In the genomic region with DNA sequence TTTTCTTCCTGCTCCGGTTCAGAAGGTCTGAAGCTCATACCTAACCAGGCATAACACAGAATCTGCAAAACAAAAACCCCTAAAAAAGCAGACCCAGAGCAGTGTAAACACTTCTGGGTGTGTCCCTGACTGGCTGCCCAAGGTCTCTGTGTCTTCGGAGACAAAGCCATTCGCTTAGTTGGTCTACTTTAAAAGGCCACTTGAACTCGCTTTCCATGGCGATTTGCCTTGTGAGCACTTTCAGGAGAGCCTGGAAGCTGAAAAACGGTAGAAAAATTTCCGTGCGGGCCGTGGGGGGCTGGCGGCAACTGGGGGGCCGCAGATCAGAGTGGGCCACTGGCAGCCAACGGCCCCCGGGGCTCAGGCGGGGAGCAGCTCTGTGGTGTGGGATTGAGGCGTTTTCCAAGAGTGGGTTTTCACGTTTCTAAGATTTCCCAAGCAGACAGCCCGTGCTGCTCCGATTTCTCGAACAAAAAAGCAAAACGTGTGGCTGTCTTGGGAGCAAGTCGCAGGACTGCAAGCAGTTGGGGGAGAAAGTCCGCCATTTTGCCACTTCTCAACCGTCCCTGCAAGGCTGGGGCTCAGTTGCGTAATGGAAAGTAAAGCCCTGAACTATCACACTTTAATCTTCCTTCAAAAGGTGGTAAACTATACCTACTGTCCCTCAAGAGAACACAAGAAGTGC, we compare ENCODE assay signal across 8 cellular contexts. TPM values are rescaled to one million over a fixed set of nuclear protein-coding genes. Genes with fewer than 3 reads are reported as not detected.
A peak's percentile ranks its signal among the peaks of the same experiment; 100 is the strongest.
DNase-seq lines count a peak whose midpoint lies in the region; ATAC-seq and TF ChIP-seq lines count a peak whose summit lies in the region.

No MANE protein-coding gene starts in this region.

- POLR2A ChIA-PET in GM10248 (lab: Yijun Ruan, JAX), result interaction anchor here (0.6 to 25.7 kb wide), 33 partner anchors 8 to 720 kb away, joined by 3 to 620 read pairs (median 6); a partner anchor contains a TSS

- TF ChIP-seq CTCF in GM10248 (IDR thresholded peaks at IDR 0.05; ENCODE audit: control extremely low read depth, extremely low read depth, low read depth, missing control alignments) (no peak), thoracic aorta (IDR thresholded peaks at IDR 0.05) (no peak)

- H3K9me3 ChIP-seq in thoracic aorta, result no peaks in the 10 kb centered on the region

- H3K27ac Mint-ChIP-seq in activated CD4-positive, alpha-beta T cell treated with anti-CD3 and anti-CD28 coated beads, Interleukin-2, amount 10 ng/mL, durations not matched to agents 24 days and 14 days, result no peak overlapping the region
- no peak overlapping the region for H3K27ac Mint-ChIP-seq in effector memory CD8-positive, alpha-beta T cell

- CTCF ChIA-PET in GM10248 (lab: Yijun Ruan, JAX), result interaction anchor here (0.9 to 6.8 kb wide), 14 partner anchors 9 to 112 kb away, joined by 3 to 56 read pairs (median 6); a partner anchor contains a TSS

- H3K4me3 Mint-ChIP-seq in activated CD4-positive, alpha-beta T cell treated with anti-CD3 and anti-CD28 coated beads, Interleukin-2, amount 10 ng/mL, durations not matched to agents 24 days and 14 days, result no peak overlapping the region
- no peak overlapping the region for H3K4me3 Mint-ChIP-seq in effector memory CD8-positive, alpha-beta T cell

- peak overlapping the region; percentile 89 for H3K4me3 ChIP-seq in thoracic aorta

- H3K27ac ChIP-seq in thoracic aorta, result peak overlapping the region; percentile 99

- peaks cover 34 to 44% of the 10 kb centered on the region in 2 donors for H3K4me1 ChIP-seq in thoracic aorta (ENCODE audit: control insufficient read depth in 1 of 2, low read depth in 2 of 2)

- H3K36me3 ChIP-seq in thoracic aorta, result peaks cover 22% of the 10 kb centered on the region

- peak; percentile 18 for ATAC-seq in effector memory CD8-positive, alpha-beta T cell (replicated peaks)
- ATAC-seq in thoracic aorta (ENCODE audit: insufficient number of reproducible peaks, low FRiP score, low read depth) (no peak), HG02884 (IDR thresholded peaks at IDR 0.05; ENCODE audit: unreplicated experiment) (no peak), HG03342 (IDR thresholded peaks at IDR 0.05; ENCODE audit: unreplicated experiment) (no peak)

- peaks cover 3% of the 10 kb centered on the region for H3K36me3 Mint-ChIP-seq in activated CD4-positive, alpha-beta T cell treated with anti-CD3 and anti-CD28 coated beads, Interleukin-2, amount 10 ng/mL, durations not matched to agents 24 days and 14 days (ENCODE audit: low read depth)
- H3K36me3 Mint-ChIP-seq in effector memory CD8-positive, alpha-beta T cell (ENCODE audit: insufficient read depth), result no peaks in the 10 kb centered on the region

- H3K27me3 Mint-ChIP-seq in activated CD4-positive, alpha-beta T cell treated with anti-CD3 and anti-CD28 coated beads, Interleukin-2, amount 10 ng/mL, durations not matched to agents 24 days and 14 days, result no peaks in the 10 kb centered on the region
- H3K27me3 Mint-ChIP-seq in effector memory CD8-positive, alpha-beta T cell, result no peaks in the 10 kb centered on the region

- no peaks in the 10 kb centered on the region for H3K27me3 ChIP-seq in thoracic aorta (replicated peaks; ENCODE audit: insufficient read depth)

- DNase-seq in GM10248 (ENCODE audit: extremely low spot score) (peak; percentile 38), NCI-H2029 (lab: John Stamatoyannopoulos, UW) (peak; percentile 60), myocyte (ENCODE audit: low read depth) (peak; percentile 74), thoracic aorta (ENCODE audit: low spot score) (no peak)
- peak; percentile 90 for DNase-seq in activated CD4-positive, alpha-beta T cell treated with anti-CD3 and anti-CD28 coated beads, Interleukin-2, amount 10 ng/mL, durations not matched to agents 24 days and 14 days
- DNase-seq in effector memory CD8-positive, alpha-beta T cell, result peak; percentile 49 to 55 (median 52)

- H3K4me1 Mint-ChIP-seq in activated CD4-positive, alpha-beta T cell treated with anti-CD3 and anti-CD28 coated beads, Interleukin-2, amount 10 ng/mL, durations not matched to agents 24 days and 14 days, result peaks cover 39% of the 10 kb centered on the region
- peaks cover 27 to 28% of the 10 kb centered on the region in 2 donors for H3K4me1 Mint-ChIP-seq in effector memory CD8-positive, alpha-beta T cell (ENCODE audit: low read depth in 2 of 2)

- no peaks in the 10 kb centered on the region for H3K9me3 Mint-ChIP-seq in activated CD4-positive, alpha-beta T cell treated with anti-CD3 and anti-CD28 coated beads, Interleukin-2, amount 10 ng/mL, durations not matched to agents 24 days and 14 days
- no peaks in the 10 kb centered on the region for H3K9me3 Mint-ChIP-seq in effector memory CD8-positive, alpha-beta T cell

- intact Hi-C loops in activated CD4-positive, alpha-beta T cell treated with anti-CD3 and anti-CD28 coated beads, Interleukin-2, amount 10 ng/mL, durations not matched to agents 24 days and 14 days (cut with micrococcal nuclease), result loop anchor here (2.0 kb wide), 1 partner anchor 77 kb away; no protein-coding TSS in a partner anchor

RNA-seq across cellular contexts. Expression of a gene that starts 0.7 kb away (rescaled TPM):
- 5,198 and 5,435 TPM in 2 replicates for total RNA-seq in activated CD4-positive, alpha-beta T cell treated with anti-CD3 and anti-CD28 coated beads, Interleukin-2, amount 10 ng/mL, durations not matched to agents 24 days and 14 days
- total RNA-seq in myocyte (5,859 and 8,069 TPM in 2 replicates), thoracic aorta (over 10,000 TPM; 20,776 to 38,952 TPM)
- polyA plus RNA-seq in myocyte (2012), result 1,663 TPM

RNA-seq across cellular contexts. Expression of a gene that starts 26.7 kb away (rescaled TPM):
- 94.2 and 95.8 TPM in 2 replicates for total RNA-seq in activated CD4-positive, alpha-beta T cell treated with anti-CD3 and anti-CD28 coated beads, Interleukin-2, amount 10 ng/mL, durations not matched to agents 24 days and 14 days
- total RNA-seq in myocyte, result 84.4 and 128 TPM in 2 replicates
- 94.5 TPM for polyA plus RNA-seq in myocyte (2012)
- total RNA-seq in thoracic aorta, result 100 to 1,000 TPM in 1 of 2 donors, 10 to 100 TPM in 1; 96.8 to 106 TPM

RNA-seq across cellular contexts. Expression of a gene that starts 60.0 kb away (rescaled TPM):
- total RNA-seq in activated CD4-positive, alpha-beta T cell treated with anti-CD3 and anti-CD28 coated beads, Interleukin-2, amount 10 ng/mL, durations not matched to agents 24 days and 14 days, result 94.9 and 96.9 TPM in 2 replicates
- total RNA-seq in myocyte (26.4 and 27.5 TPM in 2 replicates), thoracic aorta (100 to 1,000 TPM; 492 to 512 TPM)
- 15.2 TPM for polyA plus RNA-seq in myocyte (2012)
